ENCODE assay signal across 16 cellular contexts in the genomic region with DNA sequence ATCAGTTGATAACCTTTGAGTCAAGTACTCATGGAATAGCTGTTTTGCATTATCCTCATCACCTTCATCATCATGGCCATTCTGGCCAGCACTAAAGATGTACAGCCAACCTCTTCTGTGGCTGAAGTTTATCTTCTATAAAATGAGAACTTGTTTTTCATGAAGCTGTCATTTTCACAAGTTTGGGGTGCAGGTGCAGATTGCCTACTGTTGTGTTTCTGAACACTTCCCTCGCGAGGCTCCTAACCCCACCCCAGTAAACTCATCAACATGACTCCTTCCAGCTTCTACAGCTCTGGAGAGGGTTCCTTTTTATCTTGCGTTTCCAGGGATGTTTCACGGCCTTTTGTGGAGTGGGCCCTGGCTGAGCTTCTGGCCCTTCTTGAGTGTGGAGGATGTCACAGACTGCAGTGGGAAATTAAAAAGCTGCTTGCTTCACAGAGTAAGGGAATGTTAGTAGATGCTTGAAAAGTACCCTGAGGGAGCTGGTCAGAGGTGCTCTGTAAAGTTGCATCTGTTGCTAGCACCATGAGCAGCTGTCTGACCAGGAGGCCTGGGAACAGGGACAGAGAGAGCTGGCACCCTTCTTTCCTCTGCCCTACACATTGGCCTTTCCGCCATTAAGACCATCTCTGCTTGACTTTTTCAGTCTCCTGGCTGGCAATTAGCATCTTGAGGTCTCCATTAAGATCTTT. TPM values are rescaled to one million over a fixed set of nuclear protein-coding genes. Genes with fewer than 3 reads are reported as not detected.
A peak's percentile ranks its signal among the peaks of the same experiment; 100 is the strongest.
DNase-seq lines count a peak whose midpoint lies in the region; ATAC-seq, FAIRE-seq and TF ChIP-seq lines count a peak whose summit lies in the region.
"Had no signal": no experiment of that assay in that cellular context is flagged by ENCODE, and none has a peak within 500 bp of the region (broad histone marks: within the 10 kb centered on the region; RNA-seq: fewer than 3 reads in every experiment).

No MANE protein-coding gene starts in this region.

- no peaks in the 10 kb centered on the region for H3K27me3 ChIP-seq in BLaER1 treated with 17β-estradiol and CSF1 and Interleukin-3, amounts not matched to agents 10 nM and 100 nM
- H3K27me3 ChIP-seq in OCI-LY1 (ENCODE audit: insufficient read depth, low read length), result no peaks in the 10 kb centered on the region

- H3F3A ChIP-seq in OCI-LY1 (ENCODE audit: insufficient read depth, low read length), result 0 out of 2 replicates have a peak, but pooled peaks cover 9% of the 10 kb centered on the region

- H3K27ac Mint-ChIP-seq in naive B cell, result peak overlapping the region; percentile 92 to 99 (median 98)
- H3K27ac Mint-ChIP-seq: CD4-positive, alpha-beta memory T cell had no signal

- H3K9me3 ChIP-seq in BLaER1 treated with 17β-estradiol and CSF1 and Interleukin-3, amounts not matched to agents 10 nM and 100 nM (replicated peaks in 1 of 11), result peaks cover 0 to 36% (median 26%) of the 10 kb centered on the region in 11 experiments; a peak in 20 of 22 replicates
- H3K9me3 ChIP-seq in OCI-LY1 (ENCODE audit: low read length), result peaks cover 10% of the 10 kb centered on the region

- no peaks in the 10 kb centered on the region for H3K27me3 Mint-ChIP-seq in naive B cell

- 0 out of 20 replicates have a peak overlapping the region, but pooled peaks of 1 of the 10 experiments have one; percentile 52 for H3K4me3 ChIP-seq in BLaER1 treated with 17β-estradiol and CSF1 and Interleukin-3, amounts not matched to agents 10 nM and 100 nM
- H3K4me3 ChIP-seq in OCI-LY1 (ENCODE audit: low read depth, low read length, poor library complexity, severe bottlenecking), result peak overlapping the region; percentile 90

- H3K36me3 Mint-ChIP-seq in naive B cell, result peaks cover 12 to 23% of the 10 kb centered on the region in 2 donors
- H3K36me3 Mint-ChIP-seq: CD4-positive, alpha-beta memory T cell had no signal

- H2AFZ ChIP-seq in OCI-LY1 (ENCODE audit: low read length), result no peak overlapping the region

- H3K4me1 Mint-ChIP-seq in naive B cell, result peaks cover 71 to 83% (median 82%) of the 10 kb centered on the region in 3 donors
- H3K4me1 Mint-ChIP-seq: CD4-positive, alpha-beta memory T cell had no signal

- no peaks in the 10 kb centered on the region for H3K9me2 ChIP-seq in OCI-LY1 (ENCODE audit: low read depth, low read length)

- peaks cover 32 to 69% (median 48%) of the 10 kb centered on the region in 11 experiments for H3K36me3 ChIP-seq in BLaER1 treated with 17β-estradiol and CSF1 and Interleukin-3, amounts not matched to agents 10 nM and 100 nM
- H3K36me3 ChIP-seq in OCI-LY1 (ENCODE audit: insufficient read depth, low read length), result peaks cover 74% of the 10 kb centered on the region

- H4K20me1 ChIP-seq in BLaER1 treated with 17β-estradiol and CSF1 and Interleukin-3, amounts not matched to agents 10 nM and 100 nM, result peaks cover 0 to 98% (median 28%) of the 10 kb centered on the region in 11 experiments; a peak in 14 of 22 replicates
- no peaks in the 10 kb centered on the region for H4K20me1 ChIP-seq in OCI-LY1 (ENCODE audit: insufficient read depth, low read length)

- H3K9ac ChIP-seq in BLaER1 treated with 17β-estradiol and CSF1 and Interleukin-3, amounts not matched to agents 10 nM and 100 nM, result peak overlapping the region; percentile 54 to 77 (median 72); a peak in 20 of 22 replicates
- peak overlapping the region; percentile 93; the same call in 1 of the 2 replicates for H3K9ac ChIP-seq in OCI-LY1 (ENCODE audit: low read length)

- FAIRE-seq in GM18507 (lab: Jason Lieb, UNC), result peak; percentile 69

- H3K9me3 Mint-ChIP-seq in naive B cell, result peaks cover 0 to 6% (median 0%) of the 10 kb centered on the region in 7 donors
- H3K9me3 Mint-ChIP-seq: CD4-positive, alpha-beta memory T cell had no signal

- H3K4me1 ChIP-seq in BLaER1 treated with 17β-estradiol and CSF1 and Interleukin-3, amounts not matched to agents 10 nM and 100 nM, result peaks cover 64 to 97% (median 64%) of the 10 kb centered on the region in 10 experiments
- H3K4me1 ChIP-seq in OCI-LY1 (ENCODE audit: insufficient read depth, low read length, severe bottlenecking), result peaks cover 69% of the 10 kb centered on the region

- peaks cover 48% of the 10 kb centered on the region for H3K79me2 ChIP-seq in OCI-LY1 (ENCODE audit: insufficient read depth, low read length)

- H3K4me3 Mint-ChIP-seq in naive B cell, result peak overlapping the region; percentile 93 to 99 (median 96)
- H3K4me3 Mint-ChIP-seq: CD4-positive, alpha-beta memory T cell had no signal

- DNase-seq in GM18507 (ENCODE audit: extremely low spot score, insufficient read length, low read depth) (no peak), naive B cell (no peak), D341Med (ENCODE audit: low spot score) (no peak)
- DNase-seq: ACHN; Calu3; CD4-positive, alpha-beta memory T cell; HCEC 1CT; NCI-H1092 treated with DMSO at 0.1 percent for 48 hours; NCI-H1694; NCI-H2107; NCI-H2227 treated with DMSO at 0.1 percent for 48 hours; NCI-H524 treated with DMSO at 0.1 percent for 48 hours had no signal

- peak overlapping the region; percentile 69 to 87 (median 80); a peak in 21 of 22 replicates for H3K27ac ChIP-seq in BLaER1 treated with 17β-estradiol and CSF1 and Interleukin-3, amounts not matched to agents 10 nM and 100 nM
- H3K27ac ChIP-seq in OCI-LY1 (ENCODE audit: low read depth, low read length, poor library complexity, severe bottlenecking), result peak overlapping the region; percentile 97

- TF ChIP-seq CTCF in OCI-LY1 (IDR thresholded peaks at IDR 0.05; ENCODE audit: low read length), result no peak

- H3K4me2 ChIP-seq in BLaER1 treated with 17β-estradiol and CSF1 and Interleukin-3, amounts not matched to agents 10 nM and 100 nM, result peak overlapping the region; percentile 68 to 91 (median 81)
- H3K4me2 ChIP-seq in OCI-LY1 (ENCODE audit: low read length), result peak overlapping the region; percentile 93

- no peak for ATAC-seq in naive B cell (ENCODE audit: low read depth in 2 of 2)
- no peak for ATAC-seq in HG03565 (IDR thresholded peaks at IDR 0.05; ENCODE audit: unreplicated experiment)
- ATAC-seq in GM18858 (IDR thresholded peaks at IDR 0.05; ENCODE audit: unreplicated experiment), result no peak

RNA-seq across cellular contexts. Expression of a gene that starts 24.9 kb away (rescaled TPM):
- 100 to 1,000 TPM; 163 to 261 (median 214) TPM for polyA plus RNA-seq in naive B cell (ENCODE audit: low read depth in 6 of 6)
